8 cellular contexts compared by ENCODE assay signal in genomic region chr17:81552244-81553017, GRCh38. TPM values are rescaled to one million over a fixed set of nuclear protein-coding genes. Genes with fewer than 3 reads are reported as not detected.
DNase-seq lines count a peak whose midpoint lies in the region; ATAC-seq and TF ChIP-seq lines count a peak whose summit lies in the region.

Gene FAAP100, minus strand, starts transcription at chr17:81552353. Its CDS starts 23 bp downstream, at chr17:81552330.

- H3K27me3 Mint-ChIP-seq in activated CD4-positive, alpha-beta T cell treated with anti-CD3 and anti-CD28 coated beads, Interleukin-2, amount 10 ng/mL, durations not matched to agents 7 days and 5 days: no peaks in the 10 kb centered on the region

- no peak for TF ChIP-seq CTCF in left lung (IDR thresholded peaks at IDR 0.05)

- DNase-seq in NCI-H524 (lab: John Stamatoyannopoulos, UW) (peak; percentile 89 to 93), NCI-H524 treated with DMSO at 0.1 percent for 48 hours (lab: John Stamatoyannopoulos, UW) (no peak), NCI-H446 (lab: John Stamatoyannopoulos, UW) (peak; percentile 33 to 92), dedifferentiated amniotic fluid mesenchymal stem cell (ENCODE audit: extremely low spot score) (peak; percentile 41), left lung (peak; percentile 79 to 95)
- DNase-seq in activated CD4-positive, alpha-beta T cell treated with anti-CD3 and anti-CD28 coated beads, Interleukin-2, amount 10 ng/mL, durations not matched to agents 7 days and 5 days: peak; percentile 76
- DNase-seq in stimulated activated CD4-positive, alpha-beta T cell treated with anti-CD3 and anti-CD28 coated beads, Interleukin-2, amount 100 ng/mL, for 4 hours (ENCODE audit: low read depth): peak; percentile 68

- H3K4me1 ChIP-seq in left lung: peaks cover 17 to 53% of the 10 kb centered on the region in 2 donors

- ATAC-seq in HG02973 (IDR thresholded peaks at IDR 0.05; ENCODE audit: unreplicated experiment) (peak; percentile 35), left lung (peak; percentile 84)

- peaks cover 12% of the 10 kb centered on the region for H3K36me3 Mint-ChIP-seq in activated CD4-positive, alpha-beta T cell treated with anti-CD3 and anti-CD28 coated beads, Interleukin-2, amount 10 ng/mL, durations not matched to agents 7 days and 5 days (ENCODE audit: low read depth)

- H3K36me3 ChIP-seq in left lung: peaks cover 0 to 51% of the 10 kb centered on the region in 2 donors

- CTCF ChIA-PET in activated CD4-positive, alpha-beta T cell treated with anti-CD3 and anti-CD28 coated beads, Interleukin-2, amount 10 ng/mL, durations not matched to agents 7 days and 5 days (lab: Charles Lee): interaction anchor here (1.1 to 1.4 kb wide), 5 partner anchors 9 to 34 kb away, joined by 3 to 5 read pairs (median 4); no protein-coding TSS in a partner anchor

- H3K27ac Mint-ChIP-seq in activated CD4-positive, alpha-beta T cell treated with anti-CD3 and anti-CD28 coated beads, Interleukin-2, amount 10 ng/mL, durations not matched to agents 7 days and 5 days: peak within 1 kb of the TSS; percentile 92

- H3K4me3 ChIP-seq in left lung: peak within 1 kb of the TSS; percentile 75 to 97

- POLR2A ChIA-PET in activated CD4-positive, alpha-beta T cell treated with anti-CD3 and anti-CD28 coated beads, Interleukin-2, amount 10 ng/mL, durations not matched to agents 7 days and 5 days (lab: Charles Lee): no interaction called here

- peak within 1 kb of the TSS; percentile 60 to 88 for H3K27ac ChIP-seq in left lung

- no peaks in the 10 kb centered on the region for H3K9me3 ChIP-seq in left lung

- H3K4me1 Mint-ChIP-seq in activated CD4-positive, alpha-beta T cell treated with anti-CD3 and anti-CD28 coated beads, Interleukin-2, amount 10 ng/mL, durations not matched to agents 7 days and 5 days: peaks cover 35% of the 10 kb centered on the region

- intact Hi-C loops in left lung (cut with DNase I): no loop called here

- H3K9me3 Mint-ChIP-seq in activated CD4-positive, alpha-beta T cell treated with anti-CD3 and anti-CD28 coated beads, Interleukin-2, amount 10 ng/mL, durations not matched to agents 7 days and 5 days: no peaks in the 10 kb centered on the region

- no peaks in the 10 kb centered on the region for H3K27me3 ChIP-seq in left lung

- H3K4me3 Mint-ChIP-seq in activated CD4-positive, alpha-beta T cell treated with anti-CD3 and anti-CD28 coated beads, Interleukin-2, amount 10 ng/mL, durations not matched to agents 7 days and 5 days: peak within 1 kb of the TSS; percentile 87

RNA-seq across cellular contexts. Expression of gene FAAP100, which starts in this region (rescaled TPM):
- 10 to 100 TPM; 30.8 to 42.1 TPM for total RNA-seq in activated CD4-positive, alpha-beta T cell treated with anti-CD3 and anti-CD28 coated beads, Interleukin-2, amount 10 ng/mL, durations not matched to agents 7 days and 5 days
- 10 to 100 TPM; 28.1 to 28.4 TPM for total RNA-seq in left lung
